Comparison of ENCODE assay signal across 1 cellular context in the genomic region with DNA sequence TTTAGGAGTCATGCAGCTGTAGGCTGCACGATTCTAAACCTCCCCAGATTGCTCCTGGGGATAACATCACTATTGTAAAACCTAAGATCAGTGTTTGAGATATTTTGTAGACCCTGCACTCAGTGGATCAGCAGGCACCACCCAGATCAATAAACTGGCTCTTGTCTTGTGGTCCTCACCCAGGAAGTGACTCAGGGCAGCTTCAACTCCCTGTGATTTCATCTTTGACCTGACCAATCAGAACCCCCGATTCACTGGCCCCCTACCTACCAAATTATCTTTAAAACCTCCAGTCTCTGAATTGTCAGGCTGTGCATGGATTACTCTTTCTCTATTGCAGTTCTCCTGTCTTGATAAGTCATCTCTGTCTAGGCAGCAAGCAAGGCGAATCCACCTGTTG.
TF ChIP-seq lines count a peak whose summit lies in the region.

No MANE protein-coding gene starts in this region.

TF ChIP-seq in IMR-90, 13 proteins besides CTCF, POLR2A, EP300 and RAD21:
- TF ChIP-seq NFE2L2 (IDR thresholded peaks at IDR 0.05; ENCODE audit: low read depth, low read length) (no peak), RCOR1 (IDR thresholded peaks at IDR 0.05; ENCODE audit: insufficient replicate concordance, low read length) (no peak), MAZ (IDR thresholded peaks at IDR 0.05; ENCODE audit: borderline replicate concordance, low read depth, low read length) (no peak), CEBPB (IDR thresholded peaks at IDR 0.05; ENCODE audit: low read depth, low read length) (no peak), SMC3 (IDR thresholded peaks at IDR 0.05; ENCODE audit: low read depth, low read length) (no peak), FOS (IDR thresholded peaks at IDR 0.05; ENCODE audit: low read depth, low read length) (no peak), BHLHE40 (IDR thresholded peaks at IDR 0.05; ENCODE audit: low read depth, low read length) (no peak), MXI1 (IDR thresholded peaks at IDR 0.05; ENCODE audit: borderline replicate concordance, low read depth, low read length) (no peak), RFX5 (IDR thresholded peaks at IDR 0.05; ENCODE audit: low read depth, low read length) (no peak), CHD1 (IDR thresholded peaks at IDR 0.05; ENCODE audit: low read depth, low read length) (no peak)
- TF ChIP-seq, protein P1, sequence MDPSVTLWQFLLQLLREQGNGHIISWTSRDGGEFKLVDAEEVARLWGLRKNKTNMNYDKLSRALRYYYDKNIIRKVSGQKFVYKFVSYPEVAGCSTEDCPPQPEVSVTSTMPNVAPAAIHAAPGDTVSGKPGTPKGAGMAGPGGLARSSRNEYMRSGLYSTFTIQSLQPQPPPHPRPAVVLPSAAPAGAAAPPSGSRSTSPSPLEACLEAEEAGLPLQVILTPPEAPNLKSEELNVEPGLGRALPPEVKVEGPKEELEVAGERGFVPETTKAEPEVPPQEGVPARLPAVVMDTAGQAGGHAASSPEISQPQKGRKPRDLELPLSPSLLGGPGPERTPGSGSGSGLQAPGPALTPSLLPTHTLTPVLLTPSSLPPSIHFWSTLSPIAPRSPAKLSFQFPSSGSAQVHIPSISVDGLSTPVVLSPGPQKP (IDR thresholded peaks at IDR 0.05; ENCODE audit: borderline replicate concordance, low read depth, low read length) = no peak
- TF ChIP-seq, protein P2, sequence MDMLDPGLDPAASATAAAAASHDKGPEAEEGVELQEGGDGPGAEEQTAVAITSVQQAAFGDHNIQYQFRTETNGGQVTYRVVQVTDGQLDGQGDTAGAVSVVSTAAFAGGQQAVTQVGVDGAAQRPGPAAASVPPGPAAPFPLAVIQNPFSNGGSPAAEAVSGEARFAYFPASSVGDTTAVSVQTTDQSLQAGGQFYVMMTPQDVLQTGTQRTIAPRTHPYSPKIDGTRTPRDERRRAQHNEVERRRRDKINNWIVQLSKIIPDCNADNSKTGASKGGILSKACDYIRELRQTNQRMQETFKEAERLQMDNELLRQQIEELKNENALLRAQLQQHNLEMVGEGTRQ (IDR thresholded peaks at IDR 0.05; ENCODE audit: low read depth, low read length) = no peak
